ENCODE assay signal across 26 cellular contexts in the genomic region with DNA sequence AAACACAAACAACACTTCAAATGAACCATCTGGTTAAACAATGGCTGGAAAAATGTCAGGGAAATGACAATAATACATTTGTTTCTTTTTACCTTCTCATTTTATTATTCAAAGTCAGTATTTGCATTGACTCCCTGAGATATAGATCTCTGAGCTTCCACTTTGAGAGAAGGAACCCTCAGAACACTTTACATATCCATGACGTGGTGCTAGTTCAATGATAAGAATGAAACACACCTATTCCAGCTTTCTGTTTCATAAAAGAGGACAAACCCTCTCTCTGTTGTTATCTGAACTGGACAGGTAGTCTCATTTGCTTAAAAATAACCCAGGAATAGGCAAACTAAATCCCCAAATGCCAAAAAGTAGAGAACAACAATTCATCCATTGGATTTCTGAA.
DNase-seq lines count a peak whose midpoint lies in the region; FAIRE-seq and TF ChIP-seq lines count a peak whose summit lies in the region.
"Had no signal": no experiment of that assay in that cellular context is flagged by ENCODE, and none has a peak within 500 bp of the region (broad histone marks: within the 10 kb centered on the region; RNA-seq: fewer than 3 reads in every experiment).

No MANE protein-coding gene starts in this region.

- no peaks in the 10 kb centered on the region for H3K9me3 Mint-ChIP-seq in MCF 10A (ENCODE audit: unreplicated experiment)
- H3K9me3 Mint-ChIP-seq: CD8-positive, alpha-beta T cell had no signal

- intact Hi-C loops in MCF 10A (cut with micrococcal nuclease), result no loop called here

- no peak overlapping the region for H3K14ac ChIP-seq in trophoblast cell (ENCODE audit: low read length)

- no peak overlapping the region for H4K8ac ChIP-seq in trophoblast cell (ENCODE audit: low read depth, low read length)

- no peak overlapping the region for H3K4me3 Mint-ChIP-seq in MCF 10A (ENCODE audit: unreplicated experiment)
- H3K4me3 Mint-ChIP-seq: CD8-positive, alpha-beta T cell; HFFc6 had no signal

- no peak overlapping the region for H2AFZ ChIP-seq in trophoblast cell (ENCODE audit: insufficient read depth, low read length, poor library complexity)

- no peak overlapping the region for H3K23ac ChIP-seq in trophoblast cell (ENCODE audit: low read length)

- H3K27ac ChIP-seq in trophoblast cell (ENCODE audit: low read depth, low read length), result no peak overlapping the region
- H3K27ac ChIP-seq: BLaER1 treated with 17β-estradiol and CSF1 and Interleukin-3, amounts not matched to agents 10 nM and 100 nM; SJCRH30 had no signal

- no peak overlapping the region for H4K12ac ChIP-seq in trophoblast cell (ENCODE audit: low read depth, low read length)

- no peak overlapping the region for H3K9ac ChIP-seq in trophoblast cell (ENCODE audit: low read length)
- H3K9ac ChIP-seq: BLaER1 treated with 17β-estradiol and CSF1 and Interleukin-3, amounts not matched to agents 10 nM and 100 nM had no signal

- no CpG with 5 or more reads among the region's 1 CpG for WGBS in trophoblast cell (ENCODE audit: extremely low coverage, insufficient coverage, insufficient read length)

- H3K4me2 ChIP-seq in trophoblast cell (ENCODE audit: low read length), result no peak overlapping the region
- H3K4me2 ChIP-seq: BLaER1 treated with 17β-estradiol and CSF1 and Interleukin-3, amounts not matched to agents 10 nM and 100 nM had no signal

- no peaks in the 10 kb centered on the region for H3K27me3 ChIP-seq in trophoblast cell (ENCODE audit: insufficient read depth, low read length)
- H3K27me3 ChIP-seq: BLaER1 treated with 17β-estradiol and CSF1 and Interleukin-3, amounts not matched to agents 10 nM and 100 nM; SJCRH30 had no signal

- no peak overlapping the region for H3K4me3 ChIP-seq in trophoblast cell (ENCODE audit: low read depth, low read length)
- H3K4me3 ChIP-seq: BLaER1 treated with 17β-estradiol and CSF1 and Interleukin-3, amounts not matched to agents 10 nM and 100 nM; SJCRH30 had no signal

- DNase-seq in DMS53 treated with DMSO at 0.1 percent for 48 hours (lab: John Stamatoyannopoulos, UW; ENCODE audit: unreplicated experiment), result peak; percentile 4
- peak; percentile 93 to 98 for DNase-seq in NCI-H526 (lab: John Stamatoyannopoulos, UW)
- DNase-seq in trophoblast cell, result peak; percentile 4 to 76
- no peak for DNase-seq in MCF 10A (ENCODE audit: unreplicated experiment)
- no peak for DNase-seq in KG1 (lab: John Stamatoyannopoulos, UW)
- no peak for DNase-seq in NAMALWA (ENCODE audit: low spot score)
- no peak for DNase-seq in retina
- DNase-seq: 8988T; Calu3; CD8-positive, alpha-beta T cell; DMS153; GDM1; H7; HFFc6; IMR-90; MV-4-11; NCI-H1417 treated with DMSO at 0.1 percent for 48 hours; NCI-H187; NCI-H774; NK-92 treated with Interleukin-12 subunit alpha and Interleukin-12 subunit beta, amount 100 ng/mL, for 24 hours; SJCRH30; T-helper 1 cell had no signal

- BruUV-seq in MCF 10A (replicated peaks; lab: Mats Ljungman, UMichigan), result no TSS peak

- H3K36me3 Mint-ChIP-seq in MCF 10A (ENCODE audit: insufficient read depth, unreplicated experiment), result no peaks in the 10 kb centered on the region
- H3K36me3 Mint-ChIP-seq: CD8-positive, alpha-beta T cell had no signal

- no peak overlapping the region for H2BK5ac ChIP-seq in trophoblast cell (ENCODE audit: low read depth, low read length, poor library complexity)

- H3K79me1 ChIP-seq in trophoblast cell (ENCODE audit: low read length), result no peaks in the 10 kb centered on the region

- no peak overlapping the region for H4K91ac ChIP-seq in trophoblast cell (ENCODE audit: low read depth, low read length)

- CTCF ChIA-PET in MCF 10A (lab: Yijun Ruan, JAX), result no interaction called here

- no peak overlapping the region for H2AK5ac ChIP-seq in trophoblast cell (ENCODE audit: low read length)

- no peaks in the 10 kb centered on the region for H3K27me3 Mint-ChIP-seq in MCF 10A (ENCODE audit: insufficient read depth, unreplicated experiment)

- no peak overlapping the region for H3K18ac ChIP-seq in trophoblast cell (ENCODE audit: low read length)

- peaks cover 0 to 2% of the 10 kb centered on the region in 2 experiments for H3K4me1 ChIP-seq in trophoblast cell (ENCODE audit: control insufficient read depth in 1 of 2, insufficient read depth in 2 of 2, low read length in 2 of 2)
- H3K4me1 ChIP-seq: BLaER1 treated with 17β-estradiol and CSF1 and Interleukin-3, amounts not matched to agents 10 nM and 100 nM; SJCRH30 had no signal

- no peak overlapping the region for H3K4ac ChIP-seq in trophoblast cell (ENCODE audit: low read depth, low read length)

- H3K79me2 ChIP-seq in trophoblast cell (ENCODE audit: control insufficient read depth, insufficient read depth, low read length, poor library complexity), result no peaks in the 10 kb centered on the region

- FAIRE-seq in endometrium (lab: Jason Lieb, UNC), result peak; percentile 62
- FAIRE-seq: GM18507, RCC 7860 had no signal

- POLR2A ChIA-PET in MCF 10A (lab: Yijun Ruan, JAX), result no interaction called here

- H2BK12ac ChIP-seq in trophoblast cell (ENCODE audit: low read length), result no peak overlapping the region

- H3K9me3 ChIP-seq in trophoblast cell (ENCODE audit: insufficient read depth, low read depth, low read length), result no peaks in the 10 kb centered on the region
- H3K9me3 ChIP-seq: BLaER1 treated with 17β-estradiol and CSF1 and Interleukin-3, amounts not matched to agents 10 nM and 100 nM; SJCRH30 had no signal

- no peaks in the 10 kb centered on the region for H3K4me1 Mint-ChIP-seq in MCF 10A (ENCODE audit: insufficient read depth, unreplicated experiment)

- no peak overlapping the region for H2BK120ac ChIP-seq in trophoblast cell (ENCODE audit: insufficient read depth, low read length, poor library complexity)

- H3K36me3 ChIP-seq in trophoblast cell (ENCODE audit: control insufficient read depth in 1 of 2, insufficient read depth in 2 of 2, low read length in 2 of 2), result no peaks in the 10 kb centered on the region
- H3K36me3 ChIP-seq: BLaER1 treated with 17β-estradiol and CSF1 and Interleukin-3, amounts not matched to agents 10 nM and 100 nM; SJCRH30 had no signal

- no peak overlapping the region for H3K27ac Mint-ChIP-seq in MCF 10A (ENCODE audit: low read depth, unreplicated experiment)
- H3K27ac Mint-ChIP-seq: CD8-positive, alpha-beta T cell; HFFc6 had no signal

- no peak for TF ChIP-seq CTCF in MCF 10A (IDR thresholded peaks at IDR 0.05; ENCODE audit: unreplicated experiment)

Comparison
In these comparisons a context has a peak if more than half of its experiments do, and no peak if none do; other contexts are left out.
1. DNase-seq: peak in DMS53 treated with DMSO at 0.1 percent for 48 hours (single experiment), NCI-H526 (2 of 2) and trophoblast cell (2 of 2); none in MCF 10A (single experiment), KG1 (single experiment), NAMALWA (single experiment) and retina (single experiment).